Comparison of ENCODE assay signal across 1 cellular context in genomic region chr2:120522151-120522751, GRCh38.
TF ChIP-seq lines count a peak whose summit lies in the region.

No MANE protein-coding gene starts in this region.

TF ChIP-seq in HepG2, 621 proteins besides CTCF, POLR2A, EP300 and RAD21 (continued from another document):
- TF ChIP-seq, protein P1, sequence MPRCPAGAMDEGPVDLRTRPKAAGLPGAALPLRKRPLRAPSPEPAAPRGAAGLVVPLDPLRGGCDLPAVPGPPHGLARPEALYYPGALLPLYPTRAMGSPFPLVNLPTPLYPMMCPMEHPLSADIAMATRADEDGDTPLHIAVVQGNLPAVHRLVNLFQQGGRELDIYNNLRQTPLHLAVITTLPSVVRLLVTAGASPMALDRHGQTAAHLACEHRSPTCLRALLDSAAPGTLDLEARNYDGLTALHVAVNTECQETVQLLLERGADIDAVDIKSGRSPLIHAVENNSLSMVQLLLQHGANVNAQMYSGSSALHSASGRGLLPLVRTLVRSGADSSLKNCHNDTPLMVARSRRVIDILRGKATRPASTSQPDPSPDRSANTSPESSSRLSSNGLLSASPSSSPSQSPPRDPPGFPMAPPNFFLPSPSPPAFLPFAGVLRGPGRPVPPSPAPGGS (CRISPR knock-in tag; IDR thresholded peaks at IDR 0.05), result no peak
- TF ChIP-seq, protein P2, sequence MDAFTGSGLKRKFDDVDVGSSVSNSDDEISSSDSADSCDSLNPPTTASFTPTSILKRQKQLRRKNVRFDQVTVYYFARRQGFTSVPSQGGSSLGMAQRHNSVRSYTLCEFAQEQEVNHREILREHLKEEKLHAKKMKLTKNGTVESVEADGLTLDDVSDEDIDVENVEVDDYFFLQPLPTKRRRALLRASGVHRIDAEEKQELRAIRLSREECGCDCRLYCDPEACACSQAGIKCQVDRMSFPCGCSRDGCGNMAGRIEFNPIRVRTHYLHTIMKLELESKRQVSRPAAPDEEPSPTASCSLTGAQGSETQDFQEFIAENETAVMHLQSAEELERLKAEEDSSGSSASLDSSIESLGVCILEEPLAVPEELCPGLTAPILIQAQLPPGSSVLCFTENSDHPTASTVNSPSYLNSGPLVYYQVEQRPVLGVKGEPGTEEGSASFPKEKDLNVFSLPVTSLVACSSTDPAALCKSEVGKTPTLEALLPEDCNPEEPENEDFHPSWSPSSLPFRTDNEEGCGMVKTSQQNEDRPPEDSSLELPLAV (CRISPR knock-in tag; conservative IDR thresholded peaks at IDR 0.05; ENCODE audit: low read depth), result no peak
- no peak for TF ChIP-seq TOPORS (CRISPR knock-in tag; IDR thresholded peaks at IDR 0.05)
- TF ChIP-seq ZNF121 (CRISPR knock-in tag; IDR thresholded peaks at IDR 0.05), result no peak
- TF ChIP-seq ZBTB21 (CRISPR knock-in tag; IDR thresholded peaks at IDR 0.05), result no peak
- no peak for TF ChIP-seq NFE2L2 (IDR thresholded peaks at IDR 0.05; ENCODE audit: low read length)
- TF ChIP-seq, protein P3, sequence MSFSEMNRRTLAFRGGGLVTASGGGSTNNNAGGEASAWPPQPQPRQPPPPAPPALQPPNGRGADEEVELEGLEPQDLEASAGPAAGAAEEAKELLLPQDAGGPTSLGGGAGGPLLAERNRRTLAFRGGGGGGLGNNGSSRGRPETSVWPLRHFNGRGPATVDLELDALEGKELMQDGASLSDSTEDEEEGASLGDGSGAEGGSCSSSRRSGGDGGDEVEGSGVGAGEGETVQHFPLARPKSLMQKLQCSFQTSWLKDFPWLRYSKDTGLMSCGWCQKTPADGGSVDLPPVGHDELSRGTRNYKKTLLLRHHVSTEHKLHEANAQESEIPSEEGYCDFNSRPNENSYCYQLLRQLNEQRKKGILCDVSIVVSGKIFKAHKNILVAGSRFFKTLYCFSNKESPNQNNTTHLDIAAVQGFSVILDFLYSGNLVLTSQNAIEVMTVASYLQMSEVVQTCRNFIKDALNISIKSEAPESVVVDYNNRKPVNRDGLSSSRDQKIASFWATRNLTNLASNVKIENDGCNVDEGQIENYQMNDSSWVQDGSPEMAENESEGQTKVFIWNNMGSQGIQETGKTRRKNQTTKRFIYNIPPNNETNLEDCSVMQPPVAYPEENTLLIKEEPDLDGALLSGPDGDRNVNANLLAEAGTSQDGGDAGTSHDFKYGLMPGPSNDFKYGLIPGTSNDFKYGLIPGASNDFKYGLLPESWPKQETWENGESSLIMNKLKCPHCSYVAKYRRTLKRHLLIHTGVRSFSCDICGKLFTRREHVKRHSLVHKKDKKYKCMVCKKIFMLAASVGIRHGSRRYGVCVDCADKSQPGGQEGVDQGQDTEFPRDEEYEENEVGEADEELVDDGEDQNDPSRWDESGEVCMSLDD (CRISPR knock-in tag; IDR thresholded peaks at IDR 0.05; ENCODE audit: borderline replicate concordance), result no peak
- no peak for TF ChIP-seq CEBPG (CRISPR knock-in tag; IDR thresholded peaks at IDR 0.05)
- TF ChIP-seq, protein P4, sequence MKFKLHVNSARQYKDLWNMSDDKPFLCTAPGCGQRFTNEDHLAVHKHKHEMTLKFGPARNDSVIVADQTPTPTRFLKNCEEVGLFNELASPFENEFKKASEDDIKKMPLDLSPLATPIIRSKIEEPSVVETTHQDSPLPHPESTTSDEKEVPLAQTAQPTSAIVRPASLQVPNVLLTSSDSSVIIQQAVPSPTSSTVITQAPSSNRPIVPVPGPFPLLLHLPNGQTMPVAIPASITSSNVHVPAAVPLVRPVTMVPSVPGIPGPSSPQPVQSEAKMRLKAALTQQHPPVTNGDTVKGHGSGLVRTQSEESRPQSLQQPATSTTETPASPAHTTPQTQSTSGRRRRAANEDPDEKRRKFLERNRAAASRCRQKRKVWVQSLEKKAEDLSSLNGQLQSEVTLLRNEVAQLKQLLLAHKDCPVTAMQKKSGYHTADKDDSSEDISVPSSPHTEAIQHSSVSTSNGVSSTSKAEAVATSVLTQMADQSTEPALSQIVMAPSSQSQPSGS (CRISPR knock-in tag; IDR thresholded peaks at IDR 0.05), result no peak
- no peak for TF ChIP-seq MXI1 (IDR thresholded peaks at IDR 0.05; ENCODE audit: borderline replicate concordance, low read depth, low read length)
